ENCODE assay signal across 8 cellular contexts in the genomic region with DNA sequence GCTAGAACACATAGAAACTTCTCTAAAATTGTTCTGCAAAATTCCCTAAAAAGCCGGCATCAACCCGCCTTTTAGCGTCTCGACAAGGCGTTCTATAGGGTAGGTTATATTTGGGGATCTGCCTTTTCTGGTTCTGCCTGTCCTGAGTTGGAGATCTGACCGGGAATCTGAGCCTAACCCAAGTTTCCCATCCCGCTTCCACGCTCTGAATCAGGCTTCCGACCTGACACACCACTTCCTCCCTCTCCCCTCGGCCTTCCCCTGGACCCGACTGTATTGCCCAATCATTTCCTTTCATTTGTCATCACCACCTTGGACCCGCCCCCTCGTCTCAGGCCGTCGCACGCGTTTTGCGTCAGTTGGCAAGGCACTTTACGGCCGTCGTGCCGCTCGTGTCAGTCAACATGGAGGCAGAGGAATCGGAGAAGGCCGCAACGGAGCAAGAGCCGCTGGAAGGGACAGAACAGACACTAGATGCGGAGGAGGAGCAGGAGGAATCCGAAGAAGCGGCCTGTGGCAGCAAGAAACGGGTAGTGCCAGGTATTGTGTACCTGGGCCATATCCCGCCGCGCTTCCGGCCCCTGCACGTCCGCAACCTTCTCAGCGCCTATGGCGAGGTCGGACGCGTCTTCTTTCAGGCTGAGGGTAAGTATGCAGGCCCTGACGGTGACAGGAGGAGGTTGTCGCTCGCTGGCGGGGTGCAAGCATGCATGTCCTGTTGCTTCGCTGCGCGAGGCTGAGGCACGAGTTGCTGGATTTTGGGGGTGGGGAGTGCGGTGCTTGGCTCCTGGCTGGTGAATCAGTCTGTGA. TPM values are rescaled to one million over a fixed set of nuclear protein-coding genes. Genes with fewer than 3 reads are reported as not detected.
DNase-seq lines count a peak whose midpoint lies in the region; ATAC-seq and TF ChIP-seq lines count a peak whose summit lies in the region.

A gene (plus strand): TSS at position 375 of the 810 bp plus-strand sequence. CDS start 30 bp downstream, at position 405.

- peak; percentile 97 for DNase-seq in DMS 273 treated with DMSO at 0.1 percent for 48 hours (lab: John Stamatoyannopoulos, UW)
- peak; percentile 99 for DNase-seq in OCI-M1 (lab: John Stamatoyannopoulos, UW)
- DNase-seq in activated T-cell treated with anti-CD3 and anti-CD28 coated beads for 24 hours (ENCODE audit: low read depth): peak; percentile 98
- peak; percentile 100 for DNase-seq in epithelial cell of esophagus (ENCODE audit: low read depth)
- peak; percentile 96 for DNase-seq in middle frontal gyrus (ENCODE audit: extremely low spot score, low spot score)
- DNase-seq in stimulated activated CD8-positive, alpha-beta memory T cell treated with anti-CD3 and anti-CD28 coated beads, Interleukin-2, amount 100 ng/mL, for 48 hours (ENCODE audit: low read depth in 2 of 2): peak; percentile 91 to 92

- no peak for TF ChIP-seq CTCF in epithelial cell of esophagus (IDR thresholded peaks at IDR 0.05; ENCODE audit: insufficient read depth, low read depth, low read length, missing control alignments)

- ATAC-seq in GM21529 (IDR thresholded peaks at IDR 0.05; ENCODE audit: unreplicated experiment): peak; percentile 82

- no peaks in the 10 kb centered on the region for H3K36me3 Mint-ChIP-seq in IgD-negative memory B cell

- H3K4me1 Mint-ChIP-seq in IgD-negative memory B cell: peaks cover 0 to 11% (median 6%) of the 10 kb centered on the region in 3 donors

- H3K27me3 Mint-ChIP-seq in IgD-negative memory B cell: peaks cover 9% of the 10 kb centered on the region

- H3K27ac Mint-ChIP-seq in IgD-negative memory B cell: no peak within 1 kb of the TSS

- H3K9me3 Mint-ChIP-seq in IgD-negative memory B cell: no peaks in the 10 kb centered on the region

- H3K4me3 Mint-ChIP-seq in IgD-negative memory B cell: no peak within 1 kb of the TSS

- peak within 1 kb of the TSS; percentile 99 for H3K4me3 ChIP-seq in epithelial cell of esophagus (ENCODE audit: low read length)

RNA-seq across cellular contexts. Expression of the gene that starts here (rescaled TPM):
- 44.0 TPM for polyA plus RNA-seq in IgD-negative memory B cell

Comparison
In these comparisons a context has a peak if more than half of its experiments do, and no peak if none do; other contexts are left out.
1. Peak in every context shown above with its lines: DNase-seq, ATAC-seq and H3K4me3 ChIP-seq.